In genomic region chr9:129095908-129096307, GRCh38 we compare ENCODE assay signal across 8 cellular contexts.
"Had no signal": no experiment of that assay in that cellular context is flagged by ENCODE, and none has a peak within 500 bp of the region (broad histone marks: within the 10 kb centered on the region; RNA-seq: fewer than 3 reads in every experiment).

No MANE protein-coding gene starts in this region.

- H3K36me3 ChIP-seq: HAP-1 had no signal

- H3K9me3 ChIP-seq: HAP-1 had no signal

- H3K4me3 ChIP-seq: GM23248, HAP-1 had no signal

- H3K27ac ChIP-seq: GM23248 had no signal

- ATAC-seq: HCT116 had no signal

- DNase-seq: GM23248, GOT3, H7, HFFc6, IMR-90, KBM-7 had no signal

- H3K4me1 ChIP-seq: HAP-1 had no signal

- H2AFZ ChIP-seq: GM23248 had no signal
